In the genomic region with DNA sequence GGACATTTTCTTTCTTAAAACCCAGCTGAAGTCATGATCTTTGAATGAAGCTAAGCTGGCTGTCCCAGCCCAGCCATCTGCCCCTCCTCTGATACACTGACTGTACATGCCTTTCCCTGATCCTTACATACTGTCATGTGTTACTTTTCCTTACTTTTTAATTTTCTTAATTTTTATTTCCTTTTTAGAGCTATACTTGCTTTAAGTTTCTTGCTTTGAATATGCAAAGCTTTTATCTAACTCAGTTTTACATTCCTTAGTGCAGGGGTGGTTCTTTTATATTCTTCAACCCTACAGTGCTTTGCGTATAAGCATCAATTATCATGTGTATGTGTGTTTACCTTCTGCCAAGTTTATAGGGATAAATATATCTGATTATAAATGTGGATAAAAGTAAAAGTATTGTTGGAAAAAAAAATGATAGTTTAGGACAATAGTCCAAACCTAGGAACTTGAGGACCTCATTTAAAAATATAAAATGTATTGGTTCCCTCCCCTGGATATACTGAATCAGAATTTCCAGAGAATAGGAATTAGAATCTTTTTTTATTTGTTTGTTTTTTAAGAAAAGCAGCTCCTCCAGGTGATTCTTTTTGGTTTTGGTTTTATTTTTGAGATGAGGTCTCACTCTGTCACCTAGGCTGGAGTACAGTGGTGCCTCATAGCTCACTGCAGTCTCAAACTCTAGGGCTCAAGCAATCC, we compare ENCODE assay signal across 17 cellular contexts. TPM values are rescaled to one million over a fixed set of nuclear protein-coding genes. Genes with fewer than 3 reads are reported as not detected.
DNase-seq lines count a peak whose midpoint lies in the region; ATAC-seq, FAIRE-seq and TF ChIP-seq lines count a peak whose summit lies in the region.
"Had no signal": no experiment of that assay in that cellular context is flagged by ENCODE, and none has a peak within 500 bp of the region (broad histone marks: within the 10 kb centered on the region; RNA-seq: fewer than 3 reads in every experiment).

No MANE protein-coding gene starts in this region.

- no peaks in the 10 kb centered on the region for H3K4me1 Mint-ChIP-seq in activated CD4-positive, alpha-beta T cell treated with anti-CD3 and anti-CD28 coated beads, Interleukin-2, amount 10 ng/mL, durations not matched to agents 7 days and 5 days
- H3K4me1 Mint-ChIP-seq in stimulated activated naive B cell treated with anti-CD40 and anti-IgM and Interleukin-4, amounts not matched to agents 10 μg/mL and 1 μg/mL and 100 μg/mL, for 72 hours = peaks cover 0 to 4% of the 10 kb centered on the region in 2 donors
- H3K4me1 Mint-ChIP-seq: B cell had no signal

- intact Hi-C loops in HepG2 (cut with micrococcal nuclease; ENCODE audit: unreplicated experiment) = no loop called here
- intact Hi-C loops in right lobe of liver (cut with DNase I) = no loop called here
- intact Hi-C loops in vagina (cut with DNase I) = no loop called here

- H3K9me3 ChIP-seq in HepG2 (ENCODE audit: low read length) (no peaks in the 10 kb centered on the region), right lobe of liver (no peaks in the 10 kb centered on the region), WERI-Rb-1 (ENCODE audit: severe bottlenecking) (no peaks in the 10 kb centered on the region), vagina (no peaks in the 10 kb centered on the region)

- no peak for TF ChIP-seq RAD21 in HepG2 (CRISPR knock-in tag; IDR thresholded peaks at IDR 0.05)

- no peak overlapping the region for H3K4me3 Mint-ChIP-seq in activated CD4-positive, alpha-beta T cell treated with anti-CD3 and anti-CD28 coated beads, Interleukin-2, amount 10 ng/mL, durations not matched to agents 7 days and 5 days
- H3K4me3 Mint-ChIP-seq in stimulated activated naive B cell treated with anti-CD40 and anti-IgM and Interleukin-4, amounts not matched to agents 10 μg/mL and 1 μg/mL and 100 μg/mL, for 72 hours = no peak overlapping the region
- H3K4me3 Mint-ChIP-seq: B cell; CD8-positive, alpha-beta memory T cell; H9 had no signal

- TF ChIP-seq EP300 in HepG2 (IDR thresholded peaks at IDR 0.05; ENCODE audit: low read depth in 2 of 2, low read length in 2 of 2) (no peak), HepG2 (CRISPR knock-in tag; IDR thresholded peaks at IDR 0.05; ENCODE audit: borderline replicate concordance) (no peak)

- 99% methylated on average over 1 of the region's 1 CpG for WGBS in HepG2 (ENCODE audit: low lambda C conversion rate)
- WGBS in right lobe of liver (ENCODE audit: insufficient coverage, low coverage, low lambda C conversion rate, missing lambda C conversion rate) = 94% methylated on average over 1 of the region's 1 CpG

- no peaks in the 10 kb centered on the region for H3K79me2 ChIP-seq in HepG2 (ENCODE audit: insufficient read depth, low read length)

- no peak for TF ChIP-seq CTCF in HepG2 (CRISPR knock-in tag; IDR thresholded peaks at IDR 0.05)
- TF ChIP-seq CTCF in right lobe of liver (IDR thresholded peaks at IDR 0.05) = no peak
- no peak for TF ChIP-seq CTCF in WERI-Rb-1 (IDR thresholded peaks at IDR 0.05; ENCODE audit: low read depth, low read length)
- no peak for TF ChIP-seq CTCF in vagina (IDR thresholded peaks at IDR 0.05)

- H4K20me1 ChIP-seq in HepG2 (ENCODE audit: insufficient read depth, low read length) = no peaks in the 10 kb centered on the region

- H3K27me3 Mint-ChIP-seq in activated CD4-positive, alpha-beta T cell treated with anti-CD3 and anti-CD28 coated beads, Interleukin-2, amount 10 ng/mL, durations not matched to agents 7 days and 5 days = no peaks in the 10 kb centered on the region
- H3K27me3 Mint-ChIP-seq in stimulated activated naive B cell treated with anti-CD40 and anti-IgM and Interleukin-4, amounts not matched to agents 10 μg/mL and 1 μg/mL and 100 μg/mL, for 72 hours = no peaks in the 10 kb centered on the region
- H3K27me3 Mint-ChIP-seq: B cell; CD8-positive, alpha-beta memory T cell had no signal

- H2AFZ ChIP-seq in HepG2 (ENCODE audit: low read length) = no peak overlapping the region

- BruUV-seq in HepG2 (replicated peaks; lab: Mats Ljungman, UMichigan) = no TSS peak

- no peak overlapping the region for H3K4me2 ChIP-seq in HepG2 (ENCODE audit: low read depth, low read length)
- H3K4me2 ChIP-seq: BLaER1 treated with 17β-estradiol and CSF1 and Interleukin-3, amounts not matched to agents 10 nM and 100 nM had no signal

- POLR2A ChIA-PET in activated CD4-positive, alpha-beta T cell treated with anti-CD3 and anti-CD28 coated beads, Interleukin-2, amount 10 ng/mL, durations not matched to agents 7 days and 5 days (lab: Charles Lee) = interaction anchor here (0.7 kb wide), 1 partner anchor 917 kb away, joined by 3 read pairs; no protein-coding TSS in a partner anchor
- POLR2A ChIA-PET in HepG2 (lab: Yijun Ruan, JAX) = no interaction called here

- H3K9ac ChIP-seq in HepG2 (ENCODE audit: insufficient read depth, low read depth, low read length) = no peak overlapping the region
- H3K9ac ChIP-seq: BLaER1 treated with 17β-estradiol and CSF1 and Interleukin-3, amounts not matched to agents 10 nM and 100 nM had no signal

- H3K27ac ChIP-seq in HepG2 (ENCODE audit: extremely low read length, insufficient read depth, low read length) = no peak overlapping the region
- no peak overlapping the region for H3K27ac ChIP-seq in right lobe of liver
- H3K27ac ChIP-seq in WERI-Rb-1 = no peak overlapping the region; the same call in 1 of the 2 replicates
- H3K27ac ChIP-seq in vagina = no peak overlapping the region
- H3K27ac ChIP-seq: BLaER1 treated with 17β-estradiol and CSF1 and Interleukin-3, amounts not matched to agents 10 nM and 100 nM had no signal

- H3K9me3 Mint-ChIP-seq in activated CD4-positive, alpha-beta T cell treated with anti-CD3 and anti-CD28 coated beads, Interleukin-2, amount 10 ng/mL, durations not matched to agents 7 days and 5 days = no peaks in the 10 kb centered on the region
- H3K9me3 Mint-ChIP-seq in stimulated activated naive B cell treated with anti-CD40 and anti-IgM and Interleukin-4, amounts not matched to agents 10 μg/mL and 1 μg/mL and 100 μg/mL, for 72 hours = peaks cover 0 to 2% of the 10 kb centered on the region in 2 donors
- H3K9me3 Mint-ChIP-seq: CD8-positive, alpha-beta memory T cell had no signal

- H3K27ac Mint-ChIP-seq in activated CD4-positive, alpha-beta T cell treated with anti-CD3 and anti-CD28 coated beads, Interleukin-2, amount 10 ng/mL, durations not matched to agents 7 days and 5 days = peak overlapping the region; percentile 17
- peak overlapping the region; percentile 65 for H3K27ac Mint-ChIP-seq in stimulated activated naive B cell treated with anti-CD40 and anti-IgM and Interleukin-4, amounts not matched to agents 10 μg/mL and 1 μg/mL and 100 μg/mL, for 72 hours
- H3K27ac Mint-ChIP-seq: B cell, H9 had no signal

- no peak for DNase-seq in activated CD4-positive, alpha-beta T cell treated with anti-CD3 and anti-CD28 coated beads, Interleukin-2, amount 10 ng/mL, durations not matched to agents 7 days and 5 days
- DNase-seq in activated CD4-positive, alpha-beta T cell treated with anti-CD3 and anti-CD28 coated beads for 4 hours = no peak
- DNase-seq in HepG2 (ENCODE audit: low spot score) (no peak), right lobe of liver (no peak), WERI-Rb-1 (peak; percentile 37), vagina (ENCODE audit: extremely low spot score in 2 of 2) (no peak)
- DNase-seq in stimulated activated naive B cell treated with anti-CD40 and anti-IgM and Interleukin-4, amounts not matched to agents 10 μg/mL and 1 μg/mL and 100 μg/mL, for 72 hours = no peak
- DNase-seq: CD8-positive, alpha-beta memory T cell; COR-L47; H9 had no signal

- H3K4me3 ChIP-seq in HepG2 (replicated peaks in 1 of 3; ENCODE audit: insufficient read depth in 1 of 3, low read depth in 2 of 3, low read length in 3 of 3) (no peak overlapping the region), right lobe of liver (no peak overlapping the region), WERI-Rb-1 (ENCODE audit: low read depth, low read length) (no peak overlapping the region), vagina (no peak overlapping the region)
- H3K4me3 ChIP-seq: BLaER1 treated with 17β-estradiol and CSF1 and Interleukin-3, amounts not matched to agents 10 nM and 100 nM had no signal

- no peaks in the 10 kb centered on the region for H3K4me1 ChIP-seq in HepG2 (ENCODE audit: insufficient read depth, low read length)
- H3K4me1 ChIP-seq in right lobe of liver = no peaks in the 10 kb centered on the region
- no peaks in the 10 kb centered on the region for H3K4me1 ChIP-seq in vagina
- H3K4me1 ChIP-seq: BLaER1 treated with 17β-estradiol and CSF1 and Interleukin-3, amounts not matched to agents 10 nM and 100 nM had no signal

- in situ Hi-C loops in HepG2 (cut with HindIII; ENCODE audit: extremely low pct_ligation_motif_present, low pct_unique_long_range_greater_than_20kb) = no loop called here

- peaks cover 54% of the 10 kb centered on the region for H3K36me3 Mint-ChIP-seq in activated CD4-positive, alpha-beta T cell treated with anti-CD3 and anti-CD28 coated beads, Interleukin-2, amount 10 ng/mL, durations not matched to agents 7 days and 5 days (ENCODE audit: low read depth)
- peaks cover 41 to 49% of the 10 kb centered on the region in 2 donors for H3K36me3 Mint-ChIP-seq in stimulated activated naive B cell treated with anti-CD40 and anti-IgM and Interleukin-4, amounts not matched to agents 10 μg/mL and 1 μg/mL and 100 μg/mL, for 72 hours

- H3K36me3 ChIP-seq in HepG2 (replicated peaks in 1 of 2; ENCODE audit: control insufficient read depth in 1 of 2, insufficient read depth in 2 of 2, low read length in 2 of 2) (peaks cover 33 to 63% of the 10 kb centered on the region in 2 experiments), right lobe of liver (peaks cover 7 to 63% (median 41%) of the 10 kb centered on the region in 4 donors), WERI-Rb-1 (peaks cover 75% of the 10 kb centered on the region), vagina (peaks cover 0 to 61% of the 10 kb centered on the region in 2 donors)

- peak; percentile 34; the same call in 1 of the 3 replicates for ATAC-seq in HepG2
- ATAC-seq in right lobe of liver = no peak
- no peak for ATAC-seq in stimulated activated naive B cell treated with anti-CD40 and anti-IgM and Interleukin-4, amounts not matched to agents 10 μg/mL and 1 μg/mL and 100 μg/mL, for 72 hours (replicated peaks)
- ATAC-seq in HG03039 (IDR thresholded peaks at IDR 0.05; ENCODE audit: unreplicated experiment) = no peak

- H3K27me3 ChIP-seq in HepG2 (ENCODE audit: control insufficient read depth in 1 of 2, insufficient read depth in 2 of 2, low read length in 2 of 2) = no peaks in the 10 kb centered on the region
- no peaks in the 10 kb centered on the region for H3K27me3 ChIP-seq in right lobe of liver
- no peaks in the 10 kb centered on the region for H3K27me3 ChIP-seq in WERI-Rb-1 (ENCODE audit: insufficient read depth, low read depth, severe bottlenecking)
- no peaks in the 10 kb centered on the region for H3K27me3 ChIP-seq in vagina
- H3K27me3 ChIP-seq: BLaER1 treated with 17β-estradiol and CSF1 and Interleukin-3, amounts not matched to agents 10 nM and 100 nM had no signal

- CTCF ChIA-PET in activated CD4-positive, alpha-beta T cell treated with anti-CD3 and anti-CD28 coated beads, Interleukin-2, amount 10 ng/mL, durations not matched to agents 7 days and 5 days (lab: Charles Lee) = interaction anchor here (0.8 kb wide), 1 partner anchor 9 kb away, joined by 4 read pairs; no protein-coding TSS in a partner anchor
- CTCF ChIA-PET in HepG2 (lab: Yijun Ruan, JAX; ENCODE audit: low intra/inter-chr PET ratio, low total read pairs) = no interaction called here

- no peak for FAIRE-seq in HepG2 (lab: Jason Lieb, UNC)
- FAIRE-seq: D721Med, G401.6, GM12891, H1 had no signal

- TF ChIP-seq POLR2A in HepG2 (IDR thresholded peaks at IDR 0.05; ENCODE audit: insufficient read depth in 1 of 2, low read depth in 2 of 2, low read length in 2 of 2) (no peak), right lobe of liver (IDR thresholded peaks at IDR 0.05) (no peak), vagina (IDR thresholded peaks at IDR 0.05) (no peak)

RNA-seq across cellular contexts. Expression of a gene that starts 17.8 kb away (rescaled TPM):
- 10 to 100 TPM; 64.1 to 65.7 TPM for total RNA-seq in activated CD4-positive, alpha-beta T cell treated with anti-CD3 and anti-CD28 coated beads, Interleukin-2, amount 10 ng/mL, durations not matched to agents 7 days and 5 days
- total RNA-seq in HepG2 (2016; rRNA removed; fragmentation: Illumina TruSeq; extraction: Trizol) (130 and 254 TPM in 2 replicates), right lobe of liver (10 to 100 TPM; 29.7 to 43.5 (median 37.6) TPM), vagina (48.1 TPM)
- total RNA-seq in HepG2 (2016; cell fraction: cytosol; rRNA removed; fragmentation: Illumina TruSeq; extraction: Trizol; ENCODE audit: low read depth) = 20.7 and 26.0 TPM in 2 replicates
- 128 and 254 TPM in 2 replicates for total RNA-seq in HepG2 (2016; cell fraction: insoluble cytoplasmic fraction; rRNA removed; fragmentation: Illumina TruSeq; extraction: Trizol)
- 42.3 and 49.4 TPM in 2 replicates for total RNA-seq in HepG2 (2016; cell fraction: membrane; rRNA removed; fragmentation: Illumina TruSeq; extraction: Trizol)
- 114 and 115 TPM in 2 replicates for total RNA-seq in HepG2 (2016; cell fraction: nucleus; rRNA removed; fragmentation: Illumina TruSeq; extraction: Trizol)
- 60.9 and 81.6 TPM in 2 replicates for polyA plus RNA-seq in HepG2 (2011; rRNA removed)
- polyA plus RNA-seq in HepG2 (2011; cell fraction: cytosol; rRNA removed) = 36.8 and 56.4 TPM in 2 replicates
- 33.2 and 43.2 TPM in 2 replicates for polyA plus RNA-seq in HepG2 (2011; cell fraction: nucleus; rRNA removed)
- polyA plus RNA-seq in HepG2 (2012) = 87.2 and 121 TPM in 2 replicates
- 17.5 and 20.7 TPM in 2 replicates for polyA plus RNA-seq in HepG2 (2016; cell fraction: cytosol; fragmentation: Illumina TruSeq; extraction: Trizol; ENCODE audit: low read depth)
- 266 and 281 TPM in 2 replicates for polyA plus RNA-seq in HepG2 (2016; cell fraction: insoluble cytoplasmic fraction; fragmentation: Illumina TruSeq; extraction: Trizol; ENCODE audit: low read depth)
- 28.6 and 36.5 TPM in 2 replicates for polyA plus RNA-seq in HepG2 (2016; cell fraction: membrane; fragmentation: Illumina TruSeq; extraction: Trizol; ENCODE audit: low read depth)
- 120 and 122 TPM in 2 replicates for polyA plus RNA-seq in HepG2 (2016; cell fraction: nucleus; fragmentation: Illumina TruSeq; extraction: Trizol; ENCODE audit: insufficient read depth, low read depth)
- 15.7 and 27.0 TPM in 2 replicates for polyA minus RNA-seq in HepG2 (2011; rRNA and poly(A)+ RNA removed; ENCODE audit: low replicate concordance)
- 54.9 and 60.7 TPM in 2 replicates for polyA minus RNA-seq in HepG2 (2011; cell fraction: cytosol; rRNA and poly(A)+ RNA removed)
- 109 and 119 TPM in 2 replicates for polyA minus RNA-seq in HepG2 (2011; cell fraction: nucleus; rRNA and poly(A)+ RNA removed)

RNA-seq across cellular contexts. Expression of a gene that starts 48.4 kb away (rescaled TPM):
- total RNA-seq in activated CD4-positive, alpha-beta T cell treated with anti-CD3 and anti-CD28 coated beads, Interleukin-2, amount 10 ng/mL, durations not matched to agents 7 days and 5 days = 10 to 100 TPM; 33.0 to 36.5 TPM
- total RNA-seq in HepG2 (2016; rRNA removed; fragmentation: Illumina TruSeq; extraction: Trizol) (58.7 and 61.4 TPM in 2 replicates), right lobe of liver (10 to 100 TPM; 16.1 to 21.8 (median 18.5) TPM), vagina (29.7 TPM)
- total RNA-seq in HepG2 (2016; cell fraction: cytosol; rRNA removed; fragmentation: Illumina TruSeq; extraction: Trizol; ENCODE audit: low read depth) = 52.9 and 59.9 TPM in 2 replicates
- 56.3 and 56.6 TPM in 2 replicates for total RNA-seq in HepG2 (2016; cell fraction: insoluble cytoplasmic fraction; rRNA removed; fragmentation: Illumina TruSeq; extraction: Trizol)
- total RNA-seq in HepG2 (2016; cell fraction: membrane; rRNA removed; fragmentation: Illumina TruSeq; extraction: Trizol) = 27.5 and 33.9 TPM in 2 replicates
- total RNA-seq in HepG2 (2016; cell fraction: nucleus; rRNA removed; fragmentation: Illumina TruSeq; extraction: Trizol) = 75.6 and 80.4 TPM in 2 replicates
- 28.8 and 33.6 TPM in 2 replicates for polyA plus RNA-seq in HepG2 (2011; rRNA removed)
- polyA plus RNA-seq in HepG2 (2011; cell fraction: cytosol; rRNA removed) = 29.5 and 30.7 TPM in 2 replicates
- 23.2 and 23.7 TPM in 2 replicates for polyA plus RNA-seq in HepG2 (2011; cell fraction: nucleus; rRNA removed)
- polyA plus RNA-seq in HepG2 (2012) = 26.5 and 30.9 TPM in 2 replicates
- polyA plus RNA-seq in HepG2 (2016; cell fraction: cytosol; fragmentation: Illumina TruSeq; extraction: Trizol; ENCODE audit: low read depth) = 14.7 and 16.9 TPM in 2 replicates
- 27.5 and 27.7 TPM in 2 replicates for polyA plus RNA-seq in HepG2 (2016; cell fraction: insoluble cytoplasmic fraction; fragmentation: Illumina TruSeq; extraction: Trizol; ENCODE audit: low read depth)
- 5.6 and 6.1 TPM in 2 replicates for polyA plus RNA-seq in HepG2 (2016; cell fraction: membrane; fragmentation: Illumina TruSeq; extraction: Trizol; ENCODE audit: low read depth)
- polyA plus RNA-seq in HepG2 (2016; cell fraction: nucleus; fragmentation: Illumina TruSeq; extraction: Trizol; ENCODE audit: insufficient read depth, low read depth) = 39.1 and 42.0 TPM in 2 replicates
- polyA minus RNA-seq in HepG2 (2011; rRNA and poly(A)+ RNA removed; ENCODE audit: low replicate concordance) = 55.2 and 126 TPM in 2 replicates
- 57.6 and 62.9 TPM in 2 replicates for polyA minus RNA-seq in HepG2 (2011; cell fraction: cytosol; rRNA and poly(A)+ RNA removed)
- 102 and 117 TPM in 2 replicates for polyA minus RNA-seq in HepG2 (2011; cell fraction: nucleus; rRNA and poly(A)+ RNA removed)
